Comparison of ENCODE assay signal across 12 cellular contexts in the genomic region with DNA sequence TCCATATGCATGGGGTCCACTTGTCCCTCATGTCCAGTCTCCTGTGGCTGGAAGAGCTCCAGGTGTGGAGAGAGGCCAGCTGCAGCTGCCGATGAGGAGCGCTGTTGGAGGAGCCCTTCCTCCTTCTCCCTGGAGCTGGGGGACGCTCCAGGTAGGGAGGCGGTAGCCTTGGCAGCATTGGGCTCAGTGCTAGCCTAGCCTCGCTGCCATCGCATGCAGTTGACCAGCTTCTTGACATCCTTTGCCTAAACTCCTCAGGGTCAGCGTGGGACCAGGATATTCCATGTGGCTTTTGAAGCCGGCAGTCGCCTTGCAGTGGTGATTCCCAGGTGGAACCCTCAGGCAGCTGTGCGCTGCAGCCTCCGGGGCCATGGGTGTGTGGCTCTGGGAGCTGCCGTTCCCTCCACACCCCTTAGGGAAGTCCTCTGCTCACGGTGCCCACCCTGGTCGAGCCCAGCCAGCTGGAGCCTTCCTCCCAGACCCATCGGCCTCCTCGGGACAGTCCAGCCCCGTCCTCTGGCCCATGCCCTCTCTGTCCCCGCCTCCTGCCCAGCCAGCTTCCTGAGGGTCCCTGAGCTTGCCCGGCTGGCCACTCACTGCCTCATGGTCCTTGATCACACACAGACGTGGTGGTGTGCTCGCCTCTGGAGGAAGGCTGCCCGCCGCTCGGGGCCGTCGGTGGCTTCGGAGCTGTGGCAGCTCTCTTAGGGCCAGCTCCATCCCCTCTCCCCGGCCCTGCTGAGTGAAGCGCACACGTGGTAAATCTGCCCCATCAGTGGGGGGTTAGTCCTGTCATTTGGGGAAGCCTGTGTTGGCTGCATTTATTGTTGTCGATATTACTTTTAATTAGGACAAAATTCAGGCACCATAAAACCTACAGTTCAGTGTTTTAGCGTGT.
"Had no signal": no experiment of that assay in that cellular context is flagged by ENCODE, and none has a peak within 500 bp of the region (broad histone marks: within the 10 kb centered on the region; RNA-seq: fewer than 3 reads in every experiment).

No MANE protein-coding gene starts in this region.

- DNase-seq: activated CD4-positive, alpha-beta T cell treated with anti-CD3 and anti-CD28 coated beads for 48 hours; activated naive CD4-positive, alpha-beta T cell treated with Interleukin-2 at 50 U/mL for 16 hours; effector memory CD4-positive, alpha-beta T cell; kidney glomerular epithelial cell; midbrain; small intestine; T-helper 9 cell had no signal

- H3K9me3 ChIP-seq: right atrium auricular region, tibial nerve had no signal

- H3K27me3 ChIP-seq: hepatocyte, right atrium auricular region, tibial nerve had no signal

- H3K4me3 ChIP-seq: hepatocyte, right atrium auricular region, tibial nerve had no signal

- H3K36me3 ChIP-seq: right atrium auricular region had no signal

- H3K4me2 ChIP-seq: hepatocyte had no signal

- ATAC-seq: stimulated activated effector memory CD8-positive, alpha-beta T cell treated with anti-CD3 and anti-CD28 coated beads, Interleukin-12 subunit alpha, Interleukin-12 subunit beta, amount 100 ng/mL, for 72 hours had no signal

- H3K27ac ChIP-seq: epithelial cell of prostate, hepatocyte, right atrium auricular region, tibial nerve had no signal

- H2AFZ ChIP-seq: hepatocyte had no signal
